8 cellular contexts compared by ENCODE assay signal in the genomic region with DNA sequence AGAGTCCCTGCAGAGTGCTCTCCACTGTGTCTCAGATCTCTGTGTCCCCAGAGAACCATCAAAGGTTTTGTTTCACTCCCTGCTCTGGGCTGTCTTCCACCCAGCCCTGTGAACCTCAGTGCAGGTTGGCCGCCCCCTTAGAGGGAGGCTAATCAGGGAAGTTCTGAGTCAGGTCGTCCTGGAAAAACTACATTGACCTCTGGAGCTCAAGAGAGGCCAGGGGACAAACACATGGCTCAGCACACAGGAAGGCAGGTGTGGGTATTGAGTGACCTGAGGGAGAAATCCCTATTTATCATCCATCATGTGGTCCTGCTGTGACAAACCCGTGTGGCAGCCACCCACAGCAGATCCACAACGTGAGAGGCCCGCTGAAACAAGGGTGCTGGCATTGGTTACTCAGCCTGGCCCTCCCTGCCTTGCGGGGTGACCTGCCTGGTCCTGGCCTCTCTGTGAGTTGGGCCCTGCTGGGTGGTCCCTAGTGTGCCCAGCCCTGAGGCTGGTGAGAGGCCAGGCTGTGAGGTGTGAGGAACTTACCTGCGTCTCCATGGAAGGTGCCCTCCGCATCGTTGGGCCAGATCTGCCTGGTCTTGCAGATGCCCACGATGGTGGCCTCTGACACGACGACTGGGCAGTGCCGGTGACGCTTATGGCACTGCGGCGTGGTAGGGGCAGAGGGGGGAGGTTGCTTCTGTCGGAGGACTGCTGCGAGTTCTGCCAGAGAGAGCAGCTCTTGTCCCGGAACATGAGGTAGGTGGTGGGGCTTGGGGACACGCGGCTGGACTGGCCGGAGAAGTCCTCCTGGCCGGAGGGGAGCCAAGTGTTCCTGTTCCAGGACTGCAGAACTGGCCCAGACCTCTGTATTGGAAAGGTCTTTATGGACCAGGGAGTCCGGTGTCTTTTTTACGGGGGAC. TPM values are rescaled to one million over a fixed set of nuclear protein-coding genes. Genes with fewer than 3 reads are reported as not detected.
A peak's percentile ranks its signal among the peaks of the same experiment; 100 is the strongest.
DNase-seq lines count a peak whose midpoint lies in the region; ATAC-seq, FAIRE-seq and TF ChIP-seq lines count a peak whose summit lies in the region.

No MANE protein-coding gene starts in this region.

- ATAC-seq in natural killer cell (no peak), GM18861 (IDR thresholded peaks at IDR 0.05; ENCODE audit: unreplicated experiment) (no peak), HG03571 (IDR thresholded peaks at IDR 0.05; ENCODE audit: unreplicated experiment) (no peak), GM18502 (IDR thresholded peaks at IDR 0.05; ENCODE audit: poor library complexity, unreplicated experiment) (no peak)

- H3K4ac ChIP-seq in H1 (replicated peaks; ENCODE audit: insufficient read length, low read depth, low read length) = peak overlapping the region; percentile 22

- H4K20me1 ChIP-seq in H1 (replicated peaks in 1 of 2; ENCODE audit: control insufficient read depth in 1 of 2, insufficient read depth in 2 of 2, low read length in 2 of 2) = peaks cover 25 to 30% of the 10 kb centered on the region in 2 experiments

- peaks cover 10% of the 10 kb centered on the region for H3K27me3 ChIP-seq in H7 (ENCODE audit: control insufficient read depth, insufficient read depth, low read length)
- H3K27me3 ChIP-seq in H1 (replicated peaks in 1 of 4; ENCODE audit: control insufficient read depth in 3 of 4, extremely low read depth in 1 of 4, insufficient read depth in 3 of 4, low read length in 3 of 4) = peaks cover 0 to 6% (median 2%) of the 10 kb centered on the region in 4 experiments; a peak in 1 of 7 replicates

- H3K14ac ChIP-seq in H1 (ENCODE audit: insufficient read length) = no peak overlapping the region

- peak overlapping the region; percentile 83 for H4K91ac ChIP-seq in H1 (replicated peaks; ENCODE audit: insufficient read length, low read length)

- H3K4me3 ChIP-seq in H7 (ENCODE audit: insufficient read depth, low read depth, low read length) (peak overlapping the region; percentile 90), SK-N-MC (peak overlapping the region; percentile 78), H1 (ENCODE audit: extremely low read depth in 1 of 4, insufficient read depth in 2 of 4, low read depth in 3 of 4, low read length in 4 of 4) (peak overlapping the region; percentile 22 to 65 (median 42); a peak in 5 of 8 replicates)

- peaks cover 32 to 37% of the 10 kb centered on the region in 2 experiments for H3K79me2 ChIP-seq in H1 (ENCODE audit: control insufficient read depth in 1 of 2, insufficient read depth in 2 of 2, low read length in 2 of 2)

- peaks cover 20% of the 10 kb centered on the region for H3K23me2 ChIP-seq in H1 (ENCODE audit: low read depth, low read length)

- H3K27ac ChIP-seq in SK-N-MC (no peak overlapping the region), H1 (ENCODE audit: low read depth, low read length) (no peak overlapping the region)

- H3K36me3 Mint-ChIP-seq in natural killer cell = peaks cover 14% of the 10 kb centered on the region

- intact Hi-C loops in natural killer cell (cut with micrococcal nuclease) = loop anchor here (5.0 kb wide), 2 partner anchors 42 to 203 kb away; no protein-coding TSS in a partner anchor

- peak overlapping the region; percentile 91; the same call in 1 of the 2 replicates for H2BK12ac ChIP-seq in H1 (ENCODE audit: low read depth, low read length)

- CTCF ChIA-PET in H1 (lab: Charles Lee; ENCODE audit: partially characterized antibody) = interaction anchor here (0.7 to 24.3 kb wide), 13 partner anchors 11 to 108 kb away, joined by 3 to 358 read pairs (median 4); no protein-coding TSS in a partner anchor

- H2BK5ac ChIP-seq in H1 (ENCODE audit: low read depth, low read length) = peak overlapping the region; percentile 82; the same call in 1 of the 2 replicates

- no peak overlapping the region for H3K23ac ChIP-seq in H1 (ENCODE audit: insufficient read length)

- TF ChIP-seq EP300 in H1 (IDR thresholded peaks at IDR 0.05; ENCODE audit: borderline replicate concordance in 1 of 2, low read depth in 2 of 2, low read length in 2 of 2) = no peak

- peak overlapping the region; percentile 58 to 95 for H3K4me2 ChIP-seq in H1 (ENCODE audit: insufficient read depth in 1 of 2, low read depth in 2 of 2, low read length in 2 of 2)

- H3K9ac ChIP-seq in SK-N-MC (ENCODE audit: insufficient read length) (peak overlapping the region; percentile 39), H1 (replicated peaks in 1 of 4; ENCODE audit: extremely low read depth in 1 of 4, low read depth in 3 of 4, low read length in 3 of 4) (no peak overlapping the region)

- H2BK120ac ChIP-seq in H1 (replicated peaks; ENCODE audit: low read depth, low read length) = peak overlapping the region; percentile 48

- FAIRE-seq in H1 (lab: Jason Lieb, UNC) = no peak

- POLR2A ChIA-PET in H1 (lab: Charles Lee; ENCODE audit: partially characterized antibody) = interaction anchor here (0.7 to 6.0 kb wide), 9 partner anchors 13 to 108 kb away, joined by 3 to 34 read pairs (median 4); no protein-coding TSS in a partner anchor

- H3K9me3 ChIP-seq in SK-N-MC (ENCODE audit: low read depth, low read length) (no peaks in the 10 kb centered on the region), H1 (ENCODE audit: insufficient read depth in 2 of 2, low read depth in 1 of 2, low read length in 1 of 2) (peaks cover 18 to 20% of the 10 kb centered on the region in 2 experiments)

- 81% methylated on average over 23 of the region's 25 CpGs; no CpG with 5 or more reads in 1 of the 2 experiments for WGBS in H1 (ENCODE audit: extremely low coverage in 1 of 2, insufficient coverage in 1 of 2, insufficient read length in 1 of 2, insufficient replicate concordance in 2 of 2, low coverage in 1 of 2, low lambda C conversion rate in 2 of 2, missing lambda C conversion rate in 1 of 2), 2 experiments

- TF ChIP-seq CTCF in H1 (IDR thresholded peaks at IDR 0.05; ENCODE audit: control extremely low read depth in 1 of 3, insufficient read depth in 1 of 3, low read depth in 1 of 3, low read length in 3 of 3) = no peak
- no peak for TF ChIP-seq CTCF in natural killer cell (IDR thresholded peaks at IDR 0.05)

- DNase-seq in H7 (peak; percentile 50), SK-N-MC (ENCODE audit: low read depth, low spot score) (no peak), H1 (ENCODE audit: low read depth in 1 of 2, low spot score in 2 of 2) (no peak), natural killer cell (no peak), DMS114 treated with DMSO at 0.1 percent for 48 hours (lab: John Stamatoyannopoulos, UW; ENCODE audit: unreplicated experiment) (no peak)

- H2AK5ac ChIP-seq in H1 (ENCODE audit: low read depth, low read length) = peak overlapping the region; percentile 79; the same call in 1 of the 2 replicates

- H2AFZ ChIP-seq in H1 (ENCODE audit: low read length) = no peak overlapping the region

- no peak for TF ChIP-seq RAD21 in H1 (IDR thresholded peaks at IDR 0.05 in 1 of 2, conservative IDR thresholded peaks at IDR 0.05 in 1 of 2; ENCODE audit: low read depth in 2 of 2, low read length in 2 of 2)

- no peak for TF ChIP-seq POLR2A in H1 (IDR thresholded peaks at IDR 0.05; ENCODE audit: control extremely low read depth in 1 of 2, low read depth in 2 of 2, low read length in 2 of 2)

- H4K5ac ChIP-seq in H1 (ENCODE audit: insufficient read length, low read depth, low read length) = no peak overlapping the region

- no peak overlapping the region for H3K56ac ChIP-seq in H1 (replicated peaks; ENCODE audit: insufficient read length, low read depth, low read length)

- H3K36me3 ChIP-seq in H7 (replicated peaks; ENCODE audit: control insufficient read depth, insufficient read depth, low read length) = peaks cover 1% of the 10 kb centered on the region; the same call in 1 of the 2 replicates
- no peaks in the 10 kb centered on the region for H3K36me3 ChIP-seq in SK-N-MC (ENCODE audit: insufficient read depth, low read length)
- H3K36me3 ChIP-seq in H1 (ENCODE audit: control insufficient read depth in 2 of 4, insufficient read depth in 4 of 4, low read length in 3 of 4) = no peaks in the 10 kb centered on the region; a peak in 1 of 8 replicates

- peaks cover 8 to 32% (median 19%) of the 10 kb centered on the region in 4 experiments for H3K4me1 ChIP-seq in H1 (replicated peaks in 1 of 4; ENCODE audit: control insufficient read depth in 3 of 4, insufficient read depth in 4 of 4, low read length in 3 of 4)

- peaks cover 17% of the 10 kb centered on the region for H3K79me1 ChIP-seq in H1 (ENCODE audit: low read depth, low read length)

- peaks cover 62 to 65% of the 10 kb centered on the region in 2 donors for H3K4me1 Mint-ChIP-seq in natural killer cell

- no peak overlapping the region; the same call in 1 of the 2 replicates for H4K8ac ChIP-seq in H1 (ENCODE audit: extremely low read depth, insufficient read depth, low read length)

- H2BK20ac ChIP-seq in H1 (ENCODE audit: low read length) = peak overlapping the region; percentile 92

- H3K18ac ChIP-seq in H1 (ENCODE audit: extremely low read depth, low read length) = peak overlapping the region; percentile 65

- H2BK15ac ChIP-seq in H1 (ENCODE audit: low read length) = peak overlapping the region; percentile 99; the same call in 1 of the 2 replicates

- H3K4me3 Mint-ChIP-seq in natural killer cell = peak overlapping the region; percentile 86

- H3K9me3 Mint-ChIP-seq in natural killer cell = peaks cover 3 to 14% of the 10 kb centered on the region in 2 donors

- no peaks in the 10 kb centered on the region for H3K27me3 Mint-ChIP-seq in natural killer cell (ENCODE audit: low read depth in 2 of 2)

- H3K27ac Mint-ChIP-seq in natural killer cell = peak overlapping the region; percentile 86 to 87

RNA-seq across cellular contexts. Expression of gene BCR, which starts 0.7 kb away (rescaled TPM):
- total RNA-seq in H7 (2014; rRNA removed; shearing (Covaris generic)) = 84.7 and 89.1 TPM in 2 replicates
- 122 and 130 TPM in 2 replicates for total RNA-seq in H1 (2021; fragmentation: NEBNext Ultra II Directional; extraction: Animal tissue kit (Norgen Biotek cat#: 25700))
- 66.7 and 110 TPM in 2 replicates for polyA plus RNA-seq in H1 (2011; rRNA removed)
- polyA plus RNA-seq in H1 (2011; cell fraction: cytosol; rRNA removed) = 101 TPM
- polyA plus RNA-seq in H1 (2011; cell fraction: nucleus; rRNA removed) = 162 TPM
- 76.6 to 172 TPM (median 129 TPM) in 4 replicates for polyA plus RNA-seq in H1 (2012, experiment 1 of 2)
- 53.7 TPM for polyA plus RNA-seq in H1 (2012, experiment 2 of 2)
- 37.8 TPM for polyA plus RNA-seq in H1 (2013, experiment 1 of 2)
- 37.4 TPM for polyA plus RNA-seq in H1 (2013, experiment 2 of 2)
- 150 and 166 TPM in 2 replicates for polyA minus RNA-seq in H1 (2011; rRNA and poly(A)+ RNA removed)
- polyA minus RNA-seq in H1 (2011; cell fraction: cytosol; rRNA and poly(A)+ RNA removed) = 183 TPM
- polyA minus RNA-seq in H1 (2011; cell fraction: nucleus; rRNA and poly(A)+ RNA removed) = 71.0 TPM
- total RNA-seq in natural killer cell = 100 to 1,000 TPM; 166 to 186 (median 167) TPM

RNA-seq across cellular contexts. Expression of gene RAB36, which starts 34.4 kb away (rescaled TPM):
- 0.81 and 1.7 TPM in 2 replicates for total RNA-seq in H7 (2014; rRNA removed; shearing (Covaris generic))
- 1.0 and 1.1 TPM in 2 replicates for total RNA-seq in H1 (2021; fragmentation: NEBNext Ultra II Directional; extraction: Animal tissue kit (Norgen Biotek cat#: 25700))
- 1.4 and 1.5 TPM in 2 replicates for polyA plus RNA-seq in H1 (2011; rRNA removed)
- 0.75 TPM for polyA plus RNA-seq in H1 (2011; cell fraction: cytosol; rRNA removed)
- polyA plus RNA-seq in H1 (2011; cell fraction: nucleus; rRNA removed) = 0.86 TPM
- 0.84 to 1.0 TPM (median 0.98 TPM) in 4 replicates for polyA plus RNA-seq in H1 (2012, experiment 1 of 2)
- polyA plus RNA-seq in H1 (2012, experiment 2 of 2) = 0.87 TPM
- polyA plus RNA-seq in H1 (2013, experiment 1 of 2) = 0.79 TPM
- 0.79 TPM for polyA plus RNA-seq in H1 (2013, experiment 2 of 2)
- 1.0 and 1.5 TPM in 2 replicates for polyA minus RNA-seq in H1 (2011; rRNA and poly(A)+ RNA removed)
- 0.44 TPM for polyA minus RNA-seq in H1 (2011; cell fraction: cytosol; rRNA and poly(A)+ RNA removed)
- 0.70 TPM for polyA minus RNA-seq in H1 (2011; cell fraction: nucleus; rRNA and poly(A)+ RNA removed)
- total RNA-seq in natural killer cell = 1 to 10 TPM; 1.7 to 2.9 (median 2.6) TPM

RNA-seq across cellular contexts. Expression of gene RSPH14, which starts 37.8 kb away (rescaled TPM):
- not detected in 2 replicates for total RNA-seq in H7 (2014; rRNA removed; shearing (Covaris generic))
- 0.84 TPM in 1 of 2 replicates, not detected in the other for total RNA-seq in H1 (2021; fragmentation: NEBNext Ultra II Directional; extraction: Animal tissue kit (Norgen Biotek cat#: 25700))
- polyA plus RNA-seq in H1 (2011; rRNA removed) = 0.28 and 0.30 TPM in 2 replicates
- polyA plus RNA-seq in H1 (2011; cell fraction: cytosol; rRNA removed) = 0.28 TPM
- polyA plus RNA-seq in H1 (2011; cell fraction: nucleus; rRNA removed) = 0.33 TPM
- 0.24 to 0.43 TPM (median 0.28 TPM) in 3 of 4 replicates, not detected in the other for polyA plus RNA-seq in H1 (2012, experiment 1 of 2)
- polyA plus RNA-seq in H1 (2012, experiment 2 of 2) = 0.22 TPM
- polyA plus RNA-seq in H1 (2013, experiment 1 of 2) = 0.10 TPM
- polyA plus RNA-seq in H1 (2013, experiment 2 of 2) = 0.13 TPM
- 0.13 and 0.39 TPM in 2 replicates for polyA minus RNA-seq in H1 (2011; rRNA and poly(A)+ RNA removed)
- not detected for polyA minus RNA-seq in H1 (2011; cell fraction: cytosol; rRNA and poly(A)+ RNA removed)
- polyA minus RNA-seq in H1 (2011; cell fraction: nucleus; rRNA and poly(A)+ RNA removed) = not detected
- total RNA-seq in natural killer cell = 1 to 10 TPM; 1.4 to 4.9 (median 1.4) TPM
